Comparison of ENCODE assay signal across 11 cellular contexts in the genomic region with DNA sequence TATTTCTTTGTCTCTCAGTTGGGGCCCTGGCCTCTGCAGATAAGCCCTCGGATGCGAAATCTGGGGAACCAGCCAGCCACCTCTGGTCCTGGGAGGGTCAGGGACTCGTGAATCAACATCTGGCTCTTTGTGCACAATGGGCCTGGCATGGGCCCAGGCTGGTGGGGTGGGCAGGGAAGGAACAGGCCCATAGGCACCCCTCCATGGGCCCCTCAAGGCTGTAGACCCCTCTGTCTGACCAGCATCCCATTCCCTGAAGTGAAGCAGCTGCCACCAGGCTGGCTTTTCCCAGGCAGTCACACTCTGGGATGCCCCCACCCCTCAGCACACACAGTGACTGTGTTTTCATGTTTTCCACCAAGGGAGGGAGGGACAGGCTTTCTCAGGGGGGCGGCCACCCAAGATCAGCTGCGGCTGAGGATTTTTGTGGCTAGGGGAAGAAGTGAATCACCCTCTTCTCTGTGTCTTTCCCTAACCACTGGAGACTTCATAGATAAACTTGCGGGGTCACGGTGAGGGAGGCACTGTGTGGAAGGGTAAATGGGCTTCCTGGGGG.
DNase-seq lines count a peak whose midpoint lies in the region; ATAC-seq and TF ChIP-seq lines count a peak whose summit lies in the region.
"Had no signal": no experiment of that assay in that cellular context is flagged by ENCODE, and none has a peak within 500 bp of the region (broad histone marks: within the 10 kb centered on the region; RNA-seq: fewer than 3 reads in every experiment).

No MANE protein-coding gene starts in this region.

- H3K9me2 ChIP-seq in GM23338 (ENCODE audit: insufficient read depth), result 0 out of 2 replicates have a peak, but pooled peaks cover 10% of the 10 kb centered on the region

- H2AFZ ChIP-seq in GM23338, result no peak overlapping the region

- peaks cover 66% of the 10 kb centered on the region for H3K4me1 Mint-ChIP-seq in GM23338
- H3K4me1 Mint-ChIP-seq in stimulated activated effector memory CD8-positive, alpha-beta T cell treated with anti-CD3 and anti-CD28 coated beads, Interleukin-12 subunit alpha, Interleukin-12 subunit beta, amount 100 ng/mL, for 72 hours, result peaks cover 26% of the 10 kb centered on the region
- H3K4me1 Mint-ChIP-seq in naive thymus-derived CD4-positive, alpha-beta T cell, result no peaks in the 10 kb centered on the region

- H3K27me3 ChIP-seq in GM23338 (ENCODE audit: insufficient read depth), result no peaks in the 10 kb centered on the region
- peaks cover 0 to 3% of the 10 kb centered on the region in 2 donors for H3K27me3 ChIP-seq in naive thymus-derived CD4-positive, alpha-beta T cell (ENCODE audit: control insufficient read depth in 2 of 2, insufficient read depth in 2 of 2, low read length in 2 of 2)

- no peaks in the 10 kb centered on the region for H3K36me3 ChIP-seq in GM23338 (ENCODE audit: insufficient read depth)
- H3K36me3 ChIP-seq in naive thymus-derived CD4-positive, alpha-beta T cell (ENCODE audit: control insufficient read depth in 2 of 3, insufficient read depth in 3 of 3, low read length in 3 of 3), result no peaks in the 10 kb centered on the region
- H3K36me3 ChIP-seq: neutrophil had no signal

- POLR2A ChIA-PET in naive thymus-derived CD4-positive, alpha-beta T cell (lab: Charles Lee), result no interaction called here

- peak overlapping the region; percentile 58; the same call in 1 of the 3 replicates for H3K4me3 Mint-ChIP-seq in GM23338
- no peak overlapping the region for H3K4me3 Mint-ChIP-seq in stimulated activated effector memory CD8-positive, alpha-beta T cell treated with anti-CD3 and anti-CD28 coated beads, Interleukin-12 subunit alpha, Interleukin-12 subunit beta, amount 100 ng/mL, for 72 hours
- no peak overlapping the region for H3K4me3 Mint-ChIP-seq in naive thymus-derived CD4-positive, alpha-beta T cell

- H4K20me1 ChIP-seq in GM23338 (replicated peaks; ENCODE audit: insufficient read depth), result peaks cover 3% of the 10 kb centered on the region; the same call in 1 of the 2 replicates

- H3K36me3 Mint-ChIP-seq in GM23338 (ENCODE audit: low read depth), result peaks cover 22% of the 10 kb centered on the region
- no peaks in the 10 kb centered on the region for H3K36me3 Mint-ChIP-seq in stimulated activated effector memory CD8-positive, alpha-beta T cell treated with anti-CD3 and anti-CD28 coated beads, Interleukin-12 subunit alpha, Interleukin-12 subunit beta, amount 100 ng/mL, for 72 hours
- H3K36me3 Mint-ChIP-seq in naive thymus-derived CD4-positive, alpha-beta T cell, result no peaks in the 10 kb centered on the region

- H3K4me2 ChIP-seq in GM23338, result peak overlapping the region; percentile 42

- H3K4me3 ChIP-seq in GM23338, result no peak overlapping the region
- H3K4me3 ChIP-seq in fibroblast of villous mesenchyme (ENCODE audit: low read depth, low read length), result no peak overlapping the region
- H3K4me3 ChIP-seq in naive thymus-derived CD4-positive, alpha-beta T cell (ENCODE audit: low read length), result no peak overlapping the region

- intact Hi-C loops in naive thymus-derived CD4-positive, alpha-beta T cell (cut with micrococcal nuclease), result no loop called here

- DNase-seq in GM23338 (ENCODE audit: low spot score) (no peak), fibroblast of villous mesenchyme (ENCODE audit: low read depth) (peak; percentile 90)
- no peak for DNase-seq in stimulated activated effector memory CD8-positive, alpha-beta T cell treated with anti-CD3 and anti-CD28 coated beads, Interleukin-12 subunit alpha, Interleukin-12 subunit beta, amount 100 ng/mL, for 72 hours (ENCODE audit: low spot score in 2 of 2)
- no peak for DNase-seq in activated CD8-positive, alpha-beta memory T cell treated with anti-CD3 and anti-CD28 coated beads, Interleukin-2, amount 50 U/mL, for 4 hours
- DNase-seq in naive thymus-derived CD4-positive, alpha-beta T cell, result no peak
- DNase-seq: activated CD4-positive, CD25-positive, alpha-beta regulatory T cell treated with anti-CD3 and anti-CD28 coated beads, Interleukin-2, amount 50 U/mL, for 72 hours; NCI-H1092 treated with DMSO at 0.1 percent for 48 hours had no signal

- H3K79me2 ChIP-seq in GM23338 (replicated peaks; ENCODE audit: insufficient read depth), result peaks cover 83% of the 10 kb centered on the region

- CTCF ChIA-PET in naive thymus-derived CD4-positive, alpha-beta T cell (lab: Charles Lee), result no interaction called here

- H3K9me3 ChIP-seq in naive thymus-derived CD4-positive, alpha-beta T cell (ENCODE audit: control insufficient read depth in 2 of 3, low read length in 3 of 3), result no peaks in the 10 kb centered on the region
- H3K9me3 ChIP-seq: neutrophil had no signal

- peak overlapping the region; percentile 97; the same call in 1 of the 2 replicates for H3K27ac Mint-ChIP-seq in GM23338
- no peak overlapping the region for H3K27ac Mint-ChIP-seq in stimulated activated effector memory CD8-positive, alpha-beta T cell treated with anti-CD3 and anti-CD28 coated beads, Interleukin-12 subunit alpha, Interleukin-12 subunit beta, amount 100 ng/mL, for 72 hours
- H3K27ac Mint-ChIP-seq in naive thymus-derived CD4-positive, alpha-beta T cell, result no peak overlapping the region

- ATAC-seq in GM23338 (no peak), SK-N-SH treated with all-trans-retinoic acid at 6 μM for 48 hours (peak; percentile 59), GM19324 (IDR thresholded peaks at IDR 0.05; ENCODE audit: low FRiP score, unreplicated experiment) (no peak), GM18517 (IDR thresholded peaks at IDR 0.05; ENCODE audit: unreplicated experiment) (no peak)
- ATAC-seq in stimulated activated effector memory CD8-positive, alpha-beta T cell treated with anti-CD3 and anti-CD28 coated beads, Interleukin-12 subunit alpha, Interleukin-12 subunit beta, amount 100 ng/mL, for 72 hours, result peak; percentile 77
- ATAC-seq in naive thymus-derived CD4-positive, alpha-beta T cell, result no peak

- peaks cover 18% of the 10 kb centered on the region; the same call in 2 of the 3 replicates for H3K9me3 Mint-ChIP-seq in GM23338
- H3K9me3 Mint-ChIP-seq in stimulated activated effector memory CD8-positive, alpha-beta T cell treated with anti-CD3 and anti-CD28 coated beads, Interleukin-12 subunit alpha, Interleukin-12 subunit beta, amount 100 ng/mL, for 72 hours, result no peaks in the 10 kb centered on the region
- peaks cover 0 to 5% (median 0%) of the 10 kb centered on the region in 11 donors for H3K9me3 Mint-ChIP-seq in naive thymus-derived CD4-positive, alpha-beta T cell

- peaks cover 54% of the 10 kb centered on the region for H3K4me1 ChIP-seq in GM23338 (ENCODE audit: insufficient read depth)
- H3K4me1 ChIP-seq in naive thymus-derived CD4-positive, alpha-beta T cell (ENCODE audit: control insufficient read depth in 2 of 2, insufficient read depth in 2 of 2, low read length in 2 of 2), result no peaks in the 10 kb centered on the region

- peaks cover 5% of the 10 kb centered on the region for H3K27me3 Mint-ChIP-seq in GM23338 (ENCODE audit: insufficient read depth, low read depth, poor library complexity)
- H3K27me3 Mint-ChIP-seq in naive thymus-derived CD4-positive, alpha-beta T cell, result peaks cover 36 to 90% (median 62%) of the 10 kb centered on the region in 5 donors

- no peak for TF ChIP-seq CTCF in GM23338 (conservative IDR thresholded peaks at IDR 0.05; ENCODE audit: low read depth in 2 of 2)
- TF ChIP-seq CTCF in fibroblast of villous mesenchyme (IDR thresholded peaks at IDR 0.05; ENCODE audit: insufficient read depth, low read depth, low read length), result no peak

- 0 out of 2 replicates have a peak, but pooled peaks cover 4% of the 10 kb centered on the region for H3F3A ChIP-seq in GM23338 (replicated peaks; ENCODE audit: low read depth)

- no peak overlapping the region for H3K27ac ChIP-seq in GM23338 (ENCODE audit: low read depth)
- H3K27ac ChIP-seq in naive thymus-derived CD4-positive, alpha-beta T cell (ENCODE audit: low read depth, low read length), result no peak overlapping the region
- H3K27ac ChIP-seq: neutrophil had no signal

TF ChIP-seq in GM23338, 12 proteins besides CTCF, POLR2A, EP300 and RAD21:
- no peak for TF ChIP-seq EZH2phosphoT487 (IDR thresholded peaks at IDR 0.05; ENCODE audit: unreplicated experiment)

TF ChIP-seq in SK-N-SH treated with all-trans-retinoic acid at 6 μM for 48 hours, 23 proteins besides CTCF, POLR2A, EP300 and RAD21:
- TF ChIP-seq ARNTL (CRISPR knock-in tag; IDR thresholded peaks at IDR 0.05; ENCODE audit: borderline replicate concordance, low read depth) (no peak), PATZ1 (CRISPR knock-in tag; IDR thresholded peaks at IDR 0.05; ENCODE audit: borderline replicate concordance) (peak; percentile 89; the same call in 1 of the 2 replicates)

Comparison
In these comparisons a context has a peak if more than half of its experiments do, and no peak if none do; other contexts are left out.
1. ATAC-seq: peak in SK-N-SH treated with all-trans-retinoic acid at 6 μM for 48 hours (single experiment) and stimulated activated effector memory CD8-positive, alpha-beta T cell treated with anti-CD3 and anti-CD28 coated beads, Interleukin-12 subunit alpha, Interleukin-12 subunit beta, amount 100 ng/mL, for 72 hours (single experiment); none in GM23338 (single experiment), GM19324 (single experiment), GM18517 (single experiment) and naive thymus-derived CD4-positive, alpha-beta T cell (single experiment).